ENCODE assay signal across 8 cellular contexts in genomic region chr5:172007795-172008465, GRCh38. TPM values are rescaled to one million over a fixed set of nuclear protein-coding genes. Genes with fewer than 3 reads are reported as not detected.
DNase-seq lines count a peak whose midpoint lies in the region; ATAC-seq and TF ChIP-seq lines count a peak whose summit lies in the region.

No MANE protein-coding gene starts in this region.

- no peaks in the 10 kb centered on the region for H3K27me3 ChIP-seq in tibial artery

- no peaks in the 10 kb centered on the region for H3K9me3 ChIP-seq in tibial artery

- no peaks in the 10 kb centered on the region for H3K27me3 Mint-ChIP-seq in activated naive CD4-positive, alpha-beta T cell treated with anti-CD3 and anti-CD28 coated beads for 36 hours (ENCODE audit: low read depth)
- H3K27me3 Mint-ChIP-seq in activated T-helper 2 cell treated with anti-CD3 and anti-CD28 coated beads, Interferon-gamma antibody, Interleukin-2, Interleukin-4, amounts not matched to agents 10 μg/mL and 5 μg/mL and 100 μg/mL, durations not matched to agents 14 hours and 24 hours and 36 hours (ENCODE audit: low read depth): no peaks in the 10 kb centered on the region

- H3K9me3 Mint-ChIP-seq in activated naive CD4-positive, alpha-beta T cell treated with anti-CD3 and anti-CD28 coated beads for 36 hours: no peaks in the 10 kb centered on the region
- no peaks in the 10 kb centered on the region for H3K9me3 Mint-ChIP-seq in activated T-helper 2 cell treated with anti-CD3 and anti-CD28 coated beads, Interferon-gamma antibody, Interleukin-2, Interleukin-4, amounts not matched to agents 10 μg/mL and 5 μg/mL and 100 μg/mL, durations not matched to agents 14 hours and 24 hours and 36 hours

- H3K4me3 ChIP-seq in tibial artery: peak overlapping the region; percentile 92 to 97

- peaks cover 6% of the 10 kb centered on the region for H3K36me3 Mint-ChIP-seq in activated naive CD4-positive, alpha-beta T cell treated with anti-CD3 and anti-CD28 coated beads for 36 hours (ENCODE audit: low read depth)
- peaks cover 6% of the 10 kb centered on the region for H3K36me3 Mint-ChIP-seq in activated T-helper 2 cell treated with anti-CD3 and anti-CD28 coated beads, Interferon-gamma antibody, Interleukin-2, Interleukin-4, amounts not matched to agents 10 μg/mL and 5 μg/mL and 100 μg/mL, durations not matched to agents 14 hours and 24 hours and 36 hours (ENCODE audit: low read depth)

- peak overlapping the region; percentile 98 for H3K27ac ChIP-seq in tibial artery

- TF ChIP-seq CTCF in tibial artery (IDR thresholded peaks at IDR 0.05) (no peak), GM13977 (IDR thresholded peaks at IDR 0.05; ENCODE audit: extremely low read depth, insufficient read depth, missing control alignments) (no peak)

- H3K27ac Mint-ChIP-seq in activated naive CD4-positive, alpha-beta T cell treated with anti-CD3 and anti-CD28 coated beads for 36 hours: peak overlapping the region; percentile 99
- H3K27ac Mint-ChIP-seq in activated T-helper 2 cell treated with anti-CD3 and anti-CD28 coated beads, Interferon-gamma antibody, Interleukin-2, Interleukin-4, amounts not matched to agents 10 μg/mL and 5 μg/mL and 100 μg/mL, durations not matched to agents 14 hours and 24 hours and 36 hours: peak overlapping the region; percentile 96

- H3K4me1 Mint-ChIP-seq in activated naive CD4-positive, alpha-beta T cell treated with anti-CD3 and anti-CD28 coated beads for 36 hours (ENCODE audit: low read depth): peaks cover 33% of the 10 kb centered on the region
- peaks cover 44% of the 10 kb centered on the region for H3K4me1 Mint-ChIP-seq in activated T-helper 2 cell treated with anti-CD3 and anti-CD28 coated beads, Interferon-gamma antibody, Interleukin-2, Interleukin-4, amounts not matched to agents 10 μg/mL and 5 μg/mL and 100 μg/mL, durations not matched to agents 14 hours and 24 hours and 36 hours (ENCODE audit: low read depth)

- H3K4me3 Mint-ChIP-seq in activated naive CD4-positive, alpha-beta T cell treated with anti-CD3 and anti-CD28 coated beads for 36 hours: peak overlapping the region; percentile 96
- H3K4me3 Mint-ChIP-seq in activated T-helper 2 cell treated with anti-CD3 and anti-CD28 coated beads, Interferon-gamma antibody, Interleukin-2, Interleukin-4, amounts not matched to agents 10 μg/mL and 5 μg/mL and 100 μg/mL, durations not matched to agents 14 hours and 24 hours and 36 hours (ENCODE audit: low read depth): peak overlapping the region; percentile 94

- CTCF ChIA-PET in activated naive CD4-positive, alpha-beta T cell treated with anti-CD3 and anti-CD28 coated beads for 36 hours (lab: Charles Lee): interaction anchor here (0.5 to 6.3 kb wide), 16 partner anchors 29 to 590 kb away, joined by 3 to 61 read pairs (median 4); partner anchors contain the start of gene STK10

- H3K36me3 ChIP-seq in tibial artery: no peaks in the 10 kb centered on the region

- no peak for ATAC-seq in GM19463 (IDR thresholded peaks at IDR 0.05; ENCODE audit: unreplicated experiment)

- no peak for DNase-seq in activated naive CD4-positive, alpha-beta T cell treated with anti-CD3 and anti-CD28 coated beads for 36 hours
- no peak for DNase-seq in activated naive CD4-positive, alpha-beta T cell (lab: John Stamatoyannopoulos, UW)
- DNase-seq in activated T-helper 2 cell treated with anti-CD3 and anti-CD28 coated beads, Interferon-gamma antibody, Interleukin-2, Interleukin-4, amounts not matched to agents 10 μg/mL and 5 μg/mL and 100 μg/mL, durations not matched to agents 14 hours and 24 hours and 36 hours (ENCODE audit: low spot score): no peak
- peak; percentile 87 for DNase-seq in iris pigment epithelial cell (ENCODE audit: low read depth)
- no peak for DNase-seq in tibial artery
- DNase-seq in GM13977 (ENCODE audit: low spot score): no peak
- DNase-seq in UCSD-AML1 (lab: John Stamatoyannopoulos, UW; ENCODE audit: unreplicated experiment): no peak

- in situ Hi-C loops in GM13977 (cut with MboI; ENCODE audit: low pct_unique_long_range_greater_than_20kb, low sequenced_read_pairs, unreplicated experiment): no loop called here

- intact Hi-C loops in activated naive CD4-positive, alpha-beta T cell treated with anti-CD3 and anti-CD28 coated beads for 36 hours (cut with micrococcal nuclease): loop anchor here (1.0 to 5.0 kb wide), 3 partner anchors 96 to 1676 kb away; partner anchors contain the start of gene UBTD2
- intact Hi-C loops in activated T-helper 2 cell treated with anti-CD3 and anti-CD28 coated beads, Interferon-gamma antibody, Interleukin-2, Interleukin-4, amounts not matched to agents 10 μg/mL and 5 μg/mL and 100 μg/mL, durations not matched to agents 14 hours and 24 hours and 36 hours (cut with micrococcal nuclease): loop anchor here (2.0 to 5.0 kb wide), 3 partner anchors 34 to 1049 kb away; partner anchors contain the start of genes CREBRF and NPM1
- intact Hi-C loops in tibial artery (cut with DNase I; ENCODE audit: low total_unique reads): loop anchor here (10.0 kb wide), 1 partner anchor 277 kb away; the partner anchor contains the start of gene UBTD2

- peaks cover 0 to 34% (median 29%) of the 10 kb centered on the region in 4 donors for H3K4me1 ChIP-seq in tibial artery

RNA-seq across cellular contexts. Expression of gene FBXW11, which starts 1.5 kb away (rescaled TPM):
- 10 to 100 TPM; 32.8 to 35.5 TPM for total RNA-seq in activated naive CD4-positive, alpha-beta T cell treated with anti-CD3 and anti-CD28 coated beads for 36 hours
- total RNA-seq in activated T-helper 2 cell treated with anti-CD3 and anti-CD28 coated beads, Interferon-gamma antibody, Interleukin-2, Interleukin-4, amounts not matched to agents 10 μg/mL and 5 μg/mL and 100 μg/mL, durations not matched to agents 14 hours and 24 hours and 36 hours: 47.3 and 51.4 TPM in 2 replicates
